26 cellular contexts compared by ENCODE assay signal in genomic region chr10:99528256-99528866, GRCh38. TPM values are rescaled to one million over a fixed set of nuclear protein-coding genes. Genes with fewer than 3 reads are reported as not detected.
DNase-seq lines count a peak whose midpoint lies in the region; ATAC-seq and TF ChIP-seq lines count a peak whose summit lies in the region.
"Had no signal": no experiment of that assay in that cellular context is flagged by ENCODE, and none has a peak within 500 bp of the region (broad histone marks: within the 10 kb centered on the region; RNA-seq: fewer than 3 reads in every experiment).

No MANE protein-coding gene starts in this region.

- H3K79me1 ChIP-seq in mesenchymal stem cell (replicated peaks; ENCODE audit: low read length, poor library complexity, severe bottlenecking) (no peaks in the 10 kb centered on the region), neuronal stem cell (ENCODE audit: low read depth, low read length) (no peaks in the 10 kb centered on the region)

- WGBS in mesenchymal stem cell: 0% methylated on average over 3 of the region's 9 CpGs
- WGBS in smooth muscle cell (ENCODE audit: low lambda C conversion rate): 5% methylated on average over 9 of the region's 9 CpGs
- no CpG with 5 or more reads among the region's 9 CpGs for WGBS in neuronal stem cell (ENCODE audit: extremely low coverage in 2 of 2, insufficient read length in 2 of 2, insufficient replicate concordance in 1 of 2), 2 donors

- no peaks in the 10 kb centered on the region for H3K79me2 ChIP-seq in smooth muscle cell (ENCODE audit: low read depth)
- no peaks in the 10 kb centered on the region for H3K79me2 ChIP-seq in neural progenitor cell (ENCODE audit: low read depth)

- no peaks in the 10 kb centered on the region for H3F3A ChIP-seq in smooth muscle cell (ENCODE audit: low read depth)
- peaks cover 22% of the 10 kb centered on the region for H3F3A ChIP-seq in neural progenitor cell (ENCODE audit: low read depth)

- no peak for ATAC-seq in WTC11
- ATAC-seq: naive thymus-derived CD8-positive, alpha-beta T cell had no signal

- H2BK120ac ChIP-seq in mesenchymal stem cell (ENCODE audit: low read depth, low read length) (peak overlapping the region; percentile 93), neuronal stem cell (ENCODE audit: low read depth, low read length) (no peak overlapping the region)

- POLR2A ChIA-PET in WTC11 (lab: Charles Lee): no interaction called here

- H3K27me3 ChIP-seq in mesenchymal stem cell (ENCODE audit: control insufficient read depth in 1 of 2, insufficient read depth in 1 of 2, low read length in 2 of 2): peaks cover 98 to 99% of the 10 kb centered on the region in 2 experiments
- peaks cover 100% of the 10 kb centered on the region for H3K27me3 ChIP-seq in smooth muscle cell (ENCODE audit: low read depth)
- peaks cover 69 to 99% (median 94%) of the 10 kb centered on the region in 3 experiments for H3K27me3 ChIP-seq in neuronal stem cell (ENCODE audit: control insufficient read depth in 3 of 3, insufficient read depth in 3 of 3, low read depth in 1 of 3, low read length in 3 of 3)
- peaks cover 100% of the 10 kb centered on the region for H3K27me3 ChIP-seq in neural progenitor cell

- no peak overlapping the region for H3K4ac ChIP-seq in mesenchymal stem cell (ENCODE audit: low read depth in 1 of 2, low read length in 2 of 2)
- H3K4ac ChIP-seq in neuronal stem cell (ENCODE audit: low read length): no peak overlapping the region

- CTCF ChIA-PET in WTC11 (lab: Charles Lee): no interaction called here

- H3K9me3 Mint-ChIP-seq in neural progenitor cell: peaks cover 6% of the 10 kb centered on the region
- H3K9me3 Mint-ChIP-seq in WTC11: no peaks in the 10 kb centered on the region

- H3K27me3 Mint-ChIP-seq in neural progenitor cell (ENCODE audit: insufficient read depth, low read depth) (peaks cover 94% of the 10 kb centered on the region), WTC11 (ENCODE audit: low read depth) (peaks cover 100% of the 10 kb centered on the region)

- peak overlapping the region; percentile 98 to 100 for H3K18ac ChIP-seq in mesenchymal stem cell (ENCODE audit: low read depth in 1 of 2, low read length in 2 of 2)
- no peak overlapping the region for H3K18ac ChIP-seq in neuronal stem cell (ENCODE audit: low read length)

- H2BK12ac ChIP-seq in mesenchymal stem cell (ENCODE audit: low read length in 2 of 2) (no peak overlapping the region), neuronal stem cell (ENCODE audit: low read length) (no peak overlapping the region)

- TF ChIP-seq CTCF in smooth muscle cell (IDR thresholded peaks at IDR 0.05; ENCODE audit: borderline replicate concordance, insufficient read depth, poor library complexity, severe bottlenecking) (no peak), neural progenitor cell (IDR thresholded peaks at IDR 0.05) (no peak), WTC11 (IDR thresholded peaks at IDR 0.05) (no peak)

- H3K27ac ChIP-seq in mesenchymal stem cell (ENCODE audit: low read length, poor library complexity, severe bottlenecking): no peak overlapping the region
- H3K27ac ChIP-seq in smooth muscle cell (ENCODE audit: low read depth): no peak overlapping the region
- no peak overlapping the region for H3K27ac ChIP-seq in neuronal stem cell (replicated peaks; ENCODE audit: low read length)
- H3K27ac ChIP-seq in neural progenitor cell: no peak overlapping the region
- H3K27ac ChIP-seq: 22Rv1, cardiac muscle cell, ovary, right atrium auricular region had no signal

- no peak overlapping the region for H4K91ac ChIP-seq in mesenchymal stem cell (ENCODE audit: low read length)
- no peak overlapping the region for H4K91ac ChIP-seq in neuronal stem cell (ENCODE audit: low read depth, low read length, poor library complexity)

- H3K4me2 ChIP-seq in mesenchymal stem cell (ENCODE audit: low read length, poor library complexity, severe bottlenecking): no peak overlapping the region
- peak overlapping the region; percentile 4 for H3K4me2 ChIP-seq in smooth muscle cell
- H3K4me2 ChIP-seq in neuronal stem cell (ENCODE audit: insufficient read depth, low read length, poor library complexity, severe bottlenecking): no peak overlapping the region
- H3K4me2 ChIP-seq in neural progenitor cell: no peak overlapping the region

- H3K36me3 ChIP-seq in mesenchymal stem cell (ENCODE audit: control insufficient read depth in 1 of 2, insufficient read depth in 2 of 2, low read depth in 1 of 2, low read length in 2 of 2) (peaks cover 0 to 5% of the 10 kb centered on the region in 2 experiments), smooth muscle cell (ENCODE audit: low read depth) (no peaks in the 10 kb centered on the region), neuronal stem cell (replicated peaks in 1 of 2; ENCODE audit: control insufficient read depth in 2 of 2, insufficient read depth in 2 of 2, low read length in 2 of 2) (no peaks in the 10 kb centered on the region), neural progenitor cell (no peaks in the 10 kb centered on the region)
- H3K36me3 ChIP-seq: cardiac muscle cell, ovary, right atrium auricular region had no signal

- no peak overlapping the region for H4K8ac ChIP-seq in mesenchymal stem cell (ENCODE audit: low read length)
- H4K8ac ChIP-seq in neuronal stem cell (ENCODE audit: low read depth, low read length): no peak overlapping the region

- no peak overlapping the region for H3K14ac ChIP-seq in mesenchymal stem cell (ENCODE audit: low read length in 2 of 2)
- no peak overlapping the region for H3K14ac ChIP-seq in neuronal stem cell (ENCODE audit: low read length)

- H3K4me1 ChIP-seq in mesenchymal stem cell (ENCODE audit: control insufficient read depth, insufficient read depth, low read depth, low read length) (peaks cover 13% of the 10 kb centered on the region), smooth muscle cell (ENCODE audit: low read depth) (peaks cover 5% of the 10 kb centered on the region), neuronal stem cell (ENCODE audit: control insufficient read depth in 2 of 2, insufficient read depth in 1 of 2, low read depth in 1 of 2, low read length in 2 of 2) (peaks cover 2 to 5% of the 10 kb centered on the region in 2 donors), neural progenitor cell (peaks cover 14% of the 10 kb centered on the region)

- H3K27ac Mint-ChIP-seq in neural progenitor cell: no peak overlapping the region
- no peak overlapping the region for H3K27ac Mint-ChIP-seq in WTC11
- H3K27ac Mint-ChIP-seq: activated T-helper 1 cell treated with anti-CD3 and anti-CD28 coated beads, Interleukin-12 subunit alpha, Interleukin-12 subunit beta, Interleukin-2, Interleukin-4 antibody, amounts not matched to agents 30 ng/mL and 10 ng/mL and 1 ng/mL, durations not matched to agents 14 hours and 24 hours and 36 hours; CD8-positive, alpha-beta memory T cell; memory B cell; naive thymus-derived CD8-positive, alpha-beta T cell had no signal

- H2BK15ac ChIP-seq in mesenchymal stem cell (ENCODE audit: low read depth, poor library complexity, severe bottlenecking): no peak overlapping the region
- no peak overlapping the region for H2BK15ac ChIP-seq in neuronal stem cell (ENCODE audit: low read length)

- H3K9me3 ChIP-seq in mesenchymal stem cell (ENCODE audit: control insufficient read depth, low read length) (peaks cover 6% of the 10 kb centered on the region), smooth muscle cell (replicated peaks; ENCODE audit: low read depth) (no peaks in the 10 kb centered on the region), neuronal stem cell (replicated peaks in 1 of 2; ENCODE audit: control insufficient read depth in 2 of 2, insufficient read depth in 1 of 2, low read depth in 1 of 2, low read length in 2 of 2) (peaks cover 6 to 10% of the 10 kb centered on the region in 2 donors), neural progenitor cell (ENCODE audit: low read depth) (no peaks in the 10 kb centered on the region)
- H3K9me3 ChIP-seq: right atrium auricular region had no signal

- no peak overlapping the region for H3K4me3 ChIP-seq in mesenchymal stem cell (ENCODE audit: insufficient read depth in 1 of 2, low read depth in 1 of 2, low read length in 2 of 2)
- no peak overlapping the region for H3K4me3 ChIP-seq in smooth muscle cell
- H3K4me3 ChIP-seq in neuronal stem cell (ENCODE audit: low read length in 2 of 2): no peak overlapping the region
- no peak overlapping the region for H3K4me3 ChIP-seq in neural progenitor cell
- H3K4me3 ChIP-seq: cardiac muscle cell, ovary, right atrium auricular region had no signal

- H2AFZ ChIP-seq in mesenchymal stem cell (ENCODE audit: low read depth, low read length) (no peak overlapping the region), smooth muscle cell (ENCODE audit: low read depth) (no peak overlapping the region), neuronal stem cell (ENCODE audit: low read length) (no peak overlapping the region), neural progenitor cell (replicated peaks) (no peak overlapping the region)

- H3K4me3 Mint-ChIP-seq in neural progenitor cell: no peak overlapping the region
- no peak overlapping the region; the same call in 1 of the 2 replicates for H3K4me3 Mint-ChIP-seq in WTC11
- H3K4me3 Mint-ChIP-seq: activated T-helper 1 cell treated with anti-CD3 and anti-CD28 coated beads, Interleukin-12 subunit alpha, Interleukin-12 subunit beta, Interleukin-2, Interleukin-4 antibody, amounts not matched to agents 30 ng/mL and 10 ng/mL and 1 ng/mL, durations not matched to agents 14 hours and 24 hours and 36 hours; memory B cell had no signal

- H3K9ac ChIP-seq in mesenchymal stem cell (ENCODE audit: low read length) (no peak overlapping the region), smooth muscle cell (ENCODE audit: low read depth) (no peak overlapping the region), neuronal stem cell (ENCODE audit: low read depth, low read length, poor library complexity) (no peak overlapping the region), neural progenitor cell (no peak overlapping the region)

- DNase-seq in DMS53 (lab: John Stamatoyannopoulos, UW): peak; percentile 33
- no peak for DNase-seq in DMS53 treated with DMSO at 0.1 percent for 48 hours (lab: John Stamatoyannopoulos, UW; ENCODE audit: unreplicated experiment)
- DNase-seq in amniotic epithelial cell (ENCODE audit: low read depth): peak; percentile 43
- peak; percentile 72 for DNase-seq in mesenchymal stem cell
- no peak for DNase-seq in smooth muscle cell (lab: John Stamatoyannopoulos, UW; ENCODE audit: unreplicated experiment)
- no peak for DNase-seq in neuronal stem cell (ENCODE audit: low spot score)
- no peak for DNase-seq in neural progenitor cell (ENCODE audit: low spot score)
- no peak for DNase-seq in WTC11 (ENCODE audit: low spot score)
- DNase-seq: activated CD4-positive, alpha-beta T cell treated with anti-CD3 and anti-CD28 coated beads for 48 hours; activated naive CD4-positive, alpha-beta T cell treated with anti-CD3 and anti-CD28 coated beads, Interleukin-2, amount 50 U/mL, for 16 hours; CD8-positive, alpha-beta memory T cell; glutamatergic neuron; KBM-7; naive thymus-derived CD8-positive, alpha-beta T cell; NCI-H146; NCI-H2171; NCI-H526 treated with DMSO at 0.1 percent for 48 hours; ovary; stimulated activated naive CD4-positive, alpha-beta T cell treated with Interleukin-2 at 50 U/mL for 16 hours had no signal

- H4K20me1 ChIP-seq in smooth muscle cell (ENCODE audit: low read depth): no peaks in the 10 kb centered on the region
- peaks cover 98% of the 10 kb centered on the region for H4K20me1 ChIP-seq in neural progenitor cell (ENCODE audit: low read depth)

- no peak overlapping the region for H2AK5ac ChIP-seq in mesenchymal stem cell (ENCODE audit: low read length, severe bottlenecking)
- no peak overlapping the region for H2AK5ac ChIP-seq in neuronal stem cell (ENCODE audit: low read depth, low read length)

- H3K23ac ChIP-seq in mesenchymal stem cell (ENCODE audit: low read length in 2 of 2) (no peak overlapping the region), neuronal stem cell (ENCODE audit: low read depth, low read length, poor library complexity) (no peak overlapping the region)

- H2BK5ac ChIP-seq in mesenchymal stem cell (ENCODE audit: low read depth, low read length, poor library complexity, severe bottlenecking): no peak overlapping the region
- no peak overlapping the region for H2BK5ac ChIP-seq in neuronal stem cell (ENCODE audit: low read length)

- H3K4me1 Mint-ChIP-seq in neural progenitor cell (peaks cover 24% of the 10 kb centered on the region), WTC11 (peaks cover 83% of the 10 kb centered on the region)

- H3K36me3 Mint-ChIP-seq in neural progenitor cell (no peaks in the 10 kb centered on the region), WTC11 (peaks cover 3% of the 10 kb centered on the region; the same call in 1 of the 2 replicates)

RNA-seq across cellular contexts. Expression of gene NKX2-3, which starts 4.4 kb away (rescaled TPM):
- 59.0 TPM for polyA plus RNA-seq in mesenchymal stem cell (2013, experiment 1 of 2)
- 58.4 TPM for polyA plus RNA-seq in mesenchymal stem cell (2013, experiment 2 of 2)
- not detected in 2 replicates for total RNA-seq in smooth muscle cell
- not detected in 2 replicates for polyA plus RNA-seq in smooth muscle cell
- polyA plus RNA-seq in neuronal stem cell (2013, experiment 1 of 2): 0.01 TPM
- polyA plus RNA-seq in neuronal stem cell (2013, experiment 2 of 2): not detected
- total RNA-seq in neural progenitor cell (ENCODE audit: low replicate concordance): not detected in 2 replicates
- total RNA-seq in WTC11 (2021): not detected in 3 replicates
- total RNA-seq: activated T-helper 1 cell treated with anti-CD3 and anti-CD28 coated beads, Interleukin-12 subunit alpha, Interleukin-12 subunit beta, Interleukin-2, Interleukin-4 antibody, amounts not matched to agents 30 ng/mL and 10 ng/mL and 1 ng/mL, durations not matched to agents 14 hours and 24 hours and 36 hours; cardiac muscle cell; CD8-positive, alpha-beta memory T cell; fibroblast of lung; naive thymus-derived CD8-positive, alpha-beta T cell; right atrium auricular region; T-helper 1 cell treated with Interleukin-12 subunit alpha and Interleukin-12 subunit beta and Interleukin-4 antibody, amounts not matched to agents 30 ng/mL and 1 ng/mL, for 36 hours had no signal
- polyA plus RNA-seq: cardiac muscle cell; CD8-positive, alpha-beta memory T cell; fibroblast of lung; naive thymus-derived CD8-positive, alpha-beta T cell had no signal

Comparison
In these comparisons a context has a peak if more than half of its experiments do, and no peak if none do; other contexts are left out.
1. DNase-seq: peak in DMS53 (single experiment), amniotic epithelial cell (single experiment) and mesenchymal stem cell (single experiment); none in DMS53 treated with DMSO at 0.1 percent for 48 hours (single experiment), smooth muscle cell (single experiment), neuronal stem cell (single experiment), neural progenitor cell (single experiment) and WTC11 (single experiment).